In the genomic region with DNA sequence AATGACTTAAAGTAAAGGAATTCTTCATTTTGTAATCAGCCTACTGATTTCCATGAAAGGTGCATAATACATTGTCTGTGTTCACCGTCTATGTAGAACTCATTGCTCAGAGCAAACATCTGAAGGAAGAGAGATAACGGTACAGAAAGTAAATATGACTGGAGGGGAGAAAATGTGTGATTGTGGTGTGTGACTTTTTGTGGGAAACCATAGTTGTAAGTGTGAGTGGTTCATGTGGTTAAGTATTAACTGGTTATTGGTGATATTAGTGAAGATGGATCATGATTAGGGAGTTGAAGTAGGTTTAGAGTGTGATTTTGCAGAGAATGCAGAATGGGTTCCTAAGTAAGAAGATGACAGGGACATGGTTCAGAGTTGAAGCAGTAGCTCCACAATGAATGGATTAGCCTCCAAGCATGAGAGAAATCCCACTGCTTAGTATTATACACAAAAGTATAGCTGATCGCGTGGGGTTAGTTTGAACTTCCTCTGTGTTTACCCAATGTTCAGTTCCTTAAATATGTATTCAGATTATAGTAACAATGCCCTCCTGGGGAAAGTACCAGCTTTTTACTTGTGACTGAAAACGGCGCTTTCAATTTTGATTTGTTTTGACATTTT, we compare ENCODE assay signal across 7 cellular contexts.
DNase-seq lines count a peak whose midpoint lies in the region; ATAC-seq and TF ChIP-seq lines count a peak whose summit lies in the region.

No MANE protein-coding gene starts in this region.

- TF ChIP-seq CTCF in natural killer cell (IDR thresholded peaks at IDR 0.05), result no peak

- peak overlapping the region; percentile 26 for H3K4me3 Mint-ChIP-seq in natural killer cell

- no peaks in the 10 kb centered on the region for H3K27me3 Mint-ChIP-seq in natural killer cell (ENCODE audit: low read depth in 2 of 2)

- DNase-seq in natural killer cell, result no peak
- DNase-seq in LoVo (ENCODE audit: low spot score), result no peak
- no peak for DNase-seq in activated gamma-delta T cell (lab: John Stamatoyannopoulos, UW)
- no peak for DNase-seq in KBM-7

- intact Hi-C loops in natural killer cell (cut with micrococcal nuclease), result no loop called here

- H3K9me3 Mint-ChIP-seq in natural killer cell, result no peaks in the 10 kb centered on the region

- no peaks in the 10 kb centered on the region for H3K36me3 Mint-ChIP-seq in natural killer cell

- H3K27ac Mint-ChIP-seq in natural killer cell, result peak overlapping the region; percentile 11 to 68

- ATAC-seq in GM18867 (IDR thresholded peaks at IDR 0.05; ENCODE audit: unreplicated experiment) (peak; percentile 96), GM21717 (IDR thresholded peaks at IDR 0.05; ENCODE audit: unreplicated experiment) (peak; percentile 92), HG03558 (IDR thresholded peaks at IDR 0.05; ENCODE audit: extremely low read depth, unreplicated experiment) (peak; percentile 85), natural killer cell (peak; percentile 78 to 87 (median 79))

- peaks cover 59 to 68% of the 10 kb centered on the region in 2 donors for H3K4me1 Mint-ChIP-seq in natural killer cell

- in situ Hi-C loops in KBM-7 (cut with MboI; ENCODE audit: low pct_unique_long_range_greater_than_20kb, low sequenced_read_pairs), result no loop called here
